Comparison of ENCODE assay signal across 24 cellular contexts in the genomic region with DNA sequence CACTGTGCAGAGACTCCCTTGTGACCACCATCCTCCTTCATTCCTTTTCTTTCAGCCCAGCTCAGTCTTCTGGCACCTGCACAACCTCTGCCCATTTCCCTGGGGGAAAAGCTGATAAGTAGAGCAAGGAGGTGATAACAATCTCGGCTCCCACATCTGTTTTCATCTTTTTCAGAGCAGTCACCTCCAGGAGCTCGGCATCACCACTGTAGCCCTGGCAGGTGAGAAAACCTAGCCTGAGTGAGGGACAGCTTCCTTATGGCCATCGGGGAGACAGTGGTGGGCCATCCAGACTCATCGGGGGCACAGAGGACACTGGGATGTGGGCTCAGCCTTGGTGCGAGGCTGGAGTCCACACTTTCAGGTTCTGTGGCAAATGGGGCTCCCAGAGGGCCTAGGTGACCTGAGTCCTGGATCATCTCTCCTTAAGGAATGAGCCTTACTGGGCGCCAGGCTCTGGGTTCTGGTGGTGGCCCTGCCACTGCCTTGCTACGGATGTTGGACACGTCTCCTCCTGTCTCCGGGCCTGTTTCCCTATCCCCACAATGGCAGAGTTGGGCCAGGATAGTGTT. TPM values are rescaled to one million over a fixed set of nuclear protein-coding genes. Genes with fewer than 3 reads are reported as not detected.
A peak's percentile ranks its signal among the peaks of the same experiment; 100 is the strongest.
DNase-seq lines count a peak whose midpoint lies in the region; ATAC-seq, FAIRE-seq and TF ChIP-seq lines count a peak whose summit lies in the region.
"Had no signal": no experiment of that assay in that cellular context is flagged by ENCODE, and none has a peak within 500 bp of the region (broad histone marks: within the 10 kb centered on the region; RNA-seq: fewer than 3 reads in every experiment).

No MANE protein-coding gene starts in this region.

- in situ Hi-C loops in gastrocnemius medialis (cut with MboI; ENCODE audit: low sequenced_read_pairs in 4 of 4) = no loop called here

- peak overlapping the region; percentile 72 for H3K27ac Mint-ChIP-seq in WTC11
- H3K27ac Mint-ChIP-seq: activated CD4-positive, alpha-beta memory T cell treated with anti-CD3 and anti-CD28 coated beads, Interleukin-2, amount 10 ng/mL, durations not matched to agents 7 days and 5 days; CD4-positive, CD25-positive, alpha-beta regulatory T cell; stimulated activated naive CD8-positive, alpha-beta T cell treated with anti-CD3 and anti-CD28 coated beads, Interleukin-15, amount 100 ng/mL, for 72 hours had no signal

- no peaks in the 10 kb centered on the region for H3K36me3 Mint-ChIP-seq in WTC11
- H3K36me3 Mint-ChIP-seq: CD4-positive, CD25-positive, alpha-beta regulatory T cell had no signal

- intact Hi-C loops in gastrocnemius medialis (cut with DNase I; ENCODE audit: low total_unique reads) = no loop called here

- peaks cover 95% of the 10 kb centered on the region for H3K4me1 ChIP-seq in BLaER1
- H3K4me1 ChIP-seq in right atrium auricular region = peaks cover 0 to 87% of the 10 kb centered on the region in 2 donors
- H3K4me1 ChIP-seq in gastrocnemius medialis = peaks cover 48 to 60% of the 10 kb centered on the region in 2 donors
- H3K4me1 ChIP-seq in BE2C = peaks cover 41% of the 10 kb centered on the region

- CTCF ChIA-PET in WTC11 (lab: Charles Lee) = interaction anchor here (1.3 kb wide), 1 partner anchor 13 kb away, joined by 8 read pairs; no protein-coding TSS in a partner anchor

- H3K9me3 ChIP-seq in BLaER1 (no peaks in the 10 kb centered on the region), right atrium auricular region (no peaks in the 10 kb centered on the region), gastrocnemius medialis (no peaks in the 10 kb centered on the region), BE2C (no peaks in the 10 kb centered on the region)
- H3K9me3 ChIP-seq: neutrophil, Peyer's patch had no signal

- no peak for TF ChIP-seq CTCF in WTC11 (IDR thresholded peaks at IDR 0.05)
- no peak for TF ChIP-seq CTCF in right atrium auricular region (IDR thresholded peaks at IDR 0.05)
- no peak for TF ChIP-seq CTCF in gastrocnemius medialis (IDR thresholded peaks at IDR 0.05 in 4 of 5, conservative IDR thresholded peaks at IDR 0.05 in 1 of 5)
- no peak for TF ChIP-seq CTCF in BE2C (IDR thresholded peaks at IDR 0.05; ENCODE audit: low read depth, low read length)

- H3K9ac ChIP-seq in BLaER1 = peak overlapping the region; percentile 76

- no peaks in the 10 kb centered on the region for H3K27me3 Mint-ChIP-seq in WTC11 (ENCODE audit: low read depth)
- H3K27me3 Mint-ChIP-seq: activated CD4-positive, alpha-beta memory T cell treated with anti-CD3 and anti-CD28 coated beads, Interleukin-2, amount 10 ng/mL, durations not matched to agents 7 days and 5 days; stimulated activated naive CD8-positive, alpha-beta T cell treated with anti-CD3 and anti-CD28 coated beads, Interleukin-15, amount 100 ng/mL, for 72 hours had no signal

- no peak for TF ChIP-seq POLR2A in gastrocnemius medialis (IDR thresholded peaks at IDR 0.05)

- DNase-seq in WTC11 (ENCODE audit: low spot score) = no peak
- DNase-seq in right atrium auricular region (ENCODE audit: low spot score) = no peak
- no peak for DNase-seq in gastrocnemius medialis
- no peak for DNase-seq in GM19239 (ENCODE audit: insufficient read length, low spot score)
- DNase-seq in BE2C = no peak
- DNase-seq in iPS-NIHi7 (ENCODE audit: extremely low spot score) = no peak
- DNase-seq: activated CD4-positive, alpha-beta memory T cell treated with anti-CD3 and anti-CD28 coated beads, Interleukin-2, amount 10 ng/mL, durations not matched to agents 7 days and 5 days; activated gamma-delta T cell; CD4-positive, CD25-positive, alpha-beta regulatory T cell; dermis blood vessel endothelial cell; NCI-H1105; NCI-H2081; NCI-H510A treated with DMSO at 0.1 percent for 48 hours; NK-92 treated with Interleukin-12 subunit alpha and Interleukin-12 subunit beta, amount 100 ng/mL, for 24 hours; stimulated activated naive CD8-positive, alpha-beta T cell treated with anti-CD3 and anti-CD28 coated beads, Interleukin-15, amount 100 ng/mL, for 72 hours; T1000 had no signal

- H3K4me2 ChIP-seq in BLaER1 = peak overlapping the region; percentile 93

- POLR2A ChIA-PET in WTC11 (lab: Charles Lee) = no interaction called here

- H3K4me3 Mint-ChIP-seq in WTC11 = no peak overlapping the region
- H3K4me3 Mint-ChIP-seq: activated CD4-positive, alpha-beta memory T cell treated with anti-CD3 and anti-CD28 coated beads, Interleukin-2, amount 10 ng/mL, durations not matched to agents 7 days and 5 days; CD4-positive, CD25-positive, alpha-beta regulatory T cell; stimulated activated naive CD8-positive, alpha-beta T cell treated with anti-CD3 and anti-CD28 coated beads, Interleukin-15, amount 100 ng/mL, for 72 hours had no signal

- H3K27ac ChIP-seq in BLaER1 = peak overlapping the region; percentile 86
- peak overlapping the region; percentile 80 to 99 for H3K27ac ChIP-seq in right atrium auricular region
- peak overlapping the region; percentile 85 to 98 (median 90) for H3K27ac ChIP-seq in gastrocnemius medialis
- H3K27ac ChIP-seq: neutrophil had no signal

- H3K9me3 Mint-ChIP-seq in WTC11 = no peaks in the 10 kb centered on the region
- H3K9me3 Mint-ChIP-seq: activated CD4-positive, alpha-beta memory T cell treated with anti-CD3 and anti-CD28 coated beads, Interleukin-2, amount 10 ng/mL, durations not matched to agents 7 days and 5 days; stimulated activated naive CD8-positive, alpha-beta T cell treated with anti-CD3 and anti-CD28 coated beads, Interleukin-15, amount 100 ng/mL, for 72 hours had no signal

- ATAC-seq in WTC11 (no peak), gastrocnemius medialis (no peak), GM18498 (IDR thresholded peaks at IDR 0.05; ENCODE audit: unreplicated experiment) (no peak)

- H3K36me3 ChIP-seq in BLaER1 (no peaks in the 10 kb centered on the region), right atrium auricular region (no peaks in the 10 kb centered on the region), gastrocnemius medialis (no peaks in the 10 kb centered on the region), BE2C (no peaks in the 10 kb centered on the region)
- H3K36me3 ChIP-seq: cardiac muscle cell, neutrophil, Peyer's patch had no signal

- H3K27me3 ChIP-seq in BLaER1 = no peaks in the 10 kb centered on the region
- no peaks in the 10 kb centered on the region for H3K27me3 ChIP-seq in right atrium auricular region
- no peaks in the 10 kb centered on the region for H3K27me3 ChIP-seq in gastrocnemius medialis
- H3K27me3 ChIP-seq in BE2C = no peaks in the 10 kb centered on the region
- H3K27me3 ChIP-seq: cardiac muscle cell, Peyer's patch had no signal

- peak overlapping the region; percentile 55 for H3K4me3 ChIP-seq in BLaER1
- peak overlapping the region in 1 of 2 donors; percentile 24 for H3K4me3 ChIP-seq in right atrium auricular region
- no peak overlapping the region for H3K4me3 ChIP-seq in gastrocnemius medialis
- no peak overlapping the region for H3K4me3 ChIP-seq in BE2C (ENCODE audit: low read depth, low read length)
- H3K4me3 ChIP-seq: cardiac muscle cell, lung, Peyer's patch had no signal

- H4K20me1 ChIP-seq in BLaER1 = no peaks in the 10 kb centered on the region

- H3K4me1 Mint-ChIP-seq in WTC11 = 0 out of 2 replicates have a peak, but pooled peaks cover 4% of the 10 kb centered on the region
- H3K4me1 Mint-ChIP-seq: activated CD4-positive, alpha-beta memory T cell treated with anti-CD3 and anti-CD28 coated beads, Interleukin-2, amount 10 ng/mL, durations not matched to agents 7 days and 5 days; CD4-positive, CD25-positive, alpha-beta regulatory T cell; stimulated activated naive CD8-positive, alpha-beta T cell treated with anti-CD3 and anti-CD28 coated beads, Interleukin-15, amount 100 ng/mL, for 72 hours had no signal

- no peak for FAIRE-seq in GM19239 (lab: Jason Lieb, UNC)
- FAIRE-seq: endothelial cell of umbilical vein, GM18507 had no signal

TF ChIP-seq in WTC11, 78 proteins besides CTCF, POLR2A, EP300 and RAD21 (continues in another document):
- TF ChIP-seq JUN (CRISPR knock-in tag; IDR thresholded peaks at IDR 0.05) (no peak), ZNF317 (CRISPR knock-in tag; IDR thresholded peaks at IDR 0.05; ENCODE audit: borderline replicate concordance, low read depth) (no peak), FOXP1 (CRISPR knock-in tag; IDR thresholded peaks at IDR 0.05; ENCODE audit: borderline replicate concordance) (no peak), TP53 (CRISPR knock-in tag; IDR thresholded peaks at IDR 0.05) (no peak)
- TF ChIP-seq, protein P1, sequence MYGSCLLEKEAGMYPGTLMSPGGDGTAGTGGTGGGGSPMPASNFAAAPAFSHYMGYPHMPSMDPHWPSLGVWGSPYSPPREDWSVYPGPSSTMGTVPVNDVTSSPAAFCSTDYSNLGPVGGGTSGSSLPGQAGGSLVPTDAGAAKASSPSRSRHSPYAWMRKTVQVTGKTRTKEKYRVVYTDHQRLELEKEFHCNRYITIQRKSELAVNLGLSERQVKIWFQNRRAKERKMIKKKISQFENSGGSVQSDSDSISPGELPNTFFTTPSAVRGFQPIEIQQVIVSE (CRISPR knock-in tag; IDR thresholded peaks at IDR 0.05; ENCODE audit: borderline replicate concordance) = no peak
- TF ChIP-seq, protein P2, sequence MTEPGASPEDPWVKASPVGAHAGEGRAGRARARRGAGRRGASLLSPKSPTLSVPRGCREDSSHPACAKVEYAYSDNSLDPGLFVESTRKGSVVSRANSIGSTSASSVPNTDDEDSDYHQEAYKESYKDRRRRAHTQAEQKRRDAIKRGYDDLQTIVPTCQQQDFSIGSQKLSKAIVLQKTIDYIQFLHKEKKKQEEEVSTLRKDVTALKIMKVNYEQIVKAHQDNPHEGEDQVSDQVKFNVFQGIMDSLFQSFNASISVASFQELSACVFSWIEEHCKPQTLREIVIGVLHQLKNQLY (CRISPR knock-in tag; IDR thresholded peaks at IDR 0.05) = no peak

RNA-seq across cellular contexts. Expression of a gene that starts 38.6 kb away (rescaled TPM):
- total RNA-seq in WTC11 (2021) (2.1 to 2.7 TPM (median 2.6 TPM) in 3 replicates), right atrium auricular region (100 to 1,000 TPM; 369 to 413 TPM), gastrocnemius medialis (100 to 1,000 TPM; 419 to 569 (median 539) TPM)
- 35.2 TPM for polyA plus RNA-seq in BE2C (2012; ENCODE audit: insufficient read depth, insufficient read length, low read depth)
- polyA plus RNA-seq: CD4-positive, CD25-positive, alpha-beta regulatory T cell had no signal

RNA-seq across cellular contexts. Expression of a gene that starts 59.2 kb away (rescaled TPM):
- total RNA-seq in WTC11 (2021) (11.6 to 14.5 TPM (median 13.7 TPM) in 3 replicates), right atrium auricular region (1 to 10 TPM; 2.0 to 3.5 TPM), gastrocnemius medialis (10 to 100 TPM in 3 of 4 donors, 1 to 10 TPM in 1; 4.8 to 12.6 (median 11.3) TPM)
- 1.4 TPM for polyA plus RNA-seq in BE2C (2012; ENCODE audit: insufficient read depth, insufficient read length, low read depth)
- total RNA-seq: CD4-positive, CD25-positive, alpha-beta regulatory T cell had no signal

Comparison
In these comparisons a context has a peak if more than half of its experiments do, and no peak if none do; other contexts are left out.
1. RNA of a gene that starts 38.6 kb away (total RNA-seq): 419 to 569 TPM in gastrocnemius medialis and 369 to 413 TPM in right atrium auricular region; 2.1 to 2.7 TPM in WTC11; every median in the first group is over 10 times any median in the second.
2. Peak in every context shown above with its lines, with median percentiles within 50 percentile points of each other: H3K27ac ChIP-seq.